Comparison of ENCODE assay signal across 1 cellular context in the genomic region with DNA sequence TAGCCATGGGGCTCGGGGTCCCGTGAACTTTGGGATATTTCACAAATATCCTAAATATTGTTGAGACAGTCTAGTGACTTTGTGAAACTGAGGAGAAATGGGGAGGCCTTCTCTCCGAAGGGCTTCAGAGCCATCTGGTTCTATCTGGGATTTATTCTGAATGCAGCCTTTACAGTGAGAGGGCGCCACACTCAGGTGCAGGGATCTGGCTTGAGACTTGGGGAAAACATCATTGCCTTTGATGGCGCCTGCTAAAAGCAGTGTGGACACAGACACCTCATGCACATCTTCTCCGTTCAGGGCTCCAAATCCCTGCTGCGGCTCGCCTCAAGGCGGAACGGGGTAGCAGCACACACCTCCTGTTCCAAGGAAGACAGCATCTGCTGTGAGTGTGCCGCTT.
TF ChIP-seq lines count a peak whose summit lies in the region.

No MANE protein-coding gene starts in this region.

TF ChIP-seq in HepG2, 621 proteins besides CTCF, POLR2A, EP300 and RAD21:
- no peak for TF ChIP-seq SKI (IDR thresholded peaks at IDR 0.05; ENCODE audit: partially characterized antibody)
- TF ChIP-seq ZHX1 (CRISPR knock-in tag; IDR thresholded peaks at IDR 0.05; ENCODE audit: low read depth): no peak
- TF ChIP-seq NFIC (IDR thresholded peaks at IDR 0.05; ENCODE audit: low read length): no peak
- TF ChIP-seq, protein P1, sequence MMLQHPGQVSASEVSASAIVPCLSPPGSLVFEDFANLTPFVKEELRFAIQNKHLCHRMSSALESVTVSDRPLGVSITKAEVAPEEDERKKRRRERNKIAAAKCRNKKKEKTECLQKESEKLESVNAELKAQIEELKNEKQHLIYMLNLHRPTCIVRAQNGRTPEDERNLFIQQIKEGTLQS (CRISPR knock-in tag; IDR thresholded peaks at IDR 0.05): no peak
